In genomic region chr2:75041791-75042231, GRCh38 we compare ENCODE assay signal across 1 cellular context.
TF ChIP-seq lines count a peak whose summit lies in the region.

No MANE protein-coding gene starts in this region.

TF ChIP-seq in IMR-90, 13 proteins besides CTCF, POLR2A, EP300 and RAD21:
- TF ChIP-seq ELK1 (IDR thresholded peaks at IDR 0.05; ENCODE audit: borderline replicate concordance, low read depth, low read length) = no peak
- no peak for TF ChIP-seq RCOR1 (IDR thresholded peaks at IDR 0.05; ENCODE audit: insufficient replicate concordance, low read length)
